ENCODE assay signal across 24 cellular contexts in genomic region chr3:48641396-48641795, GRCh38. TPM values are rescaled to one million over a fixed set of nuclear protein-coding genes. Genes with fewer than 3 reads are reported as not detected.
"Had no signal": no experiment of that assay in that cellular context is flagged by ENCODE, and none has a peak within 500 bp of the region (broad histone marks: within the 10 kb centered on the region; RNA-seq: fewer than 3 reads in every experiment).

No MANE protein-coding gene starts in this region.

- DNase-seq: IMR-90, Kasumi-1, MM.1S, NCI-H1092 treated with DMSO at 0.1 percent for 48 hours, NCI-H1436, NCI-H187, NCI-H2029, NCI-H2081 treated with DMSO at 0.1 percent for 48 hours, NCI-H2171, NCI-H226, NCI-H446, NCI-H510A, NCI-H524 treated with DMSO at 0.1 percent for 48 hours, NCI-H69, NCI-H774, RPMI8226, SHP77, SK-N-SH, SW 1271 had no signal

- H3K4me2 ChIP-seq: KMS-11, SK-N-SH had no signal

- H3K9me3 ChIP-seq: SK-N-SH had no signal

- FAIRE-seq: RCC 7860 had no signal

- H3K9ac ChIP-seq: KMS-11, SK-N-SH had no signal

- H3K27ac ChIP-seq: KMS-11 had no signal

RNA-seq across cellular contexts. Expression of gene TMEM89, which starts 19.8 kb away (rescaled TPM):
- total RNA-seq: HT-29, IMR-90, M059J, SK-MEL-5 had no signal
- polyA plus RNA-seq: SK-N-SH had no signal
